8 cellular contexts compared by ENCODE assay signal in genomic region chr14:102096569-102097188, GRCh38. TPM values are rescaled to one million over a fixed set of nuclear protein-coding genes. Genes with fewer than 3 reads are reported as not detected.
DNase-seq lines count a peak whose midpoint lies in the region; ATAC-seq and TF ChIP-seq lines count a peak whose summit lies in the region.

No MANE protein-coding gene starts in this region.

- no peak for ATAC-seq in HG02623 (IDR thresholded peaks at IDR 0.05; ENCODE audit: unreplicated experiment)

- peaks cover 31% of the 10 kb centered on the region for H3F3A ChIP-seq in PC-9 (ENCODE audit: insufficient read depth, low read depth)

- CTCF ChIA-PET in Caco-2 (lab: Charles Lee) (interaction anchor here (0.7 to 2.0 kb wide), 9 partner anchors 30 to 389 kb away, joined by 3 to 26 read pairs (median 4); no protein-coding TSS in a partner anchor), PC-9 (lab: Charles Lee) (interaction anchor here (0.5 to 2.4 kb wide), 19 partner anchors 9 to 1148 kb away, joined by 3 to 21 read pairs (median 4); no protein-coding TSS in a partner anchor)

- no peaks in the 10 kb centered on the region for H4K20me1 ChIP-seq in PC-9 (ENCODE audit: insufficient read depth)

- peak overlapping the region; percentile 49 for H3K27ac Mint-ChIP-seq in Caco-2 (ENCODE audit: unreplicated experiment)
- H3K27ac Mint-ChIP-seq in IgD-negative memory B cell, result peak overlapping the region in 2 of 3 donors; percentile 11 to 16
- no peak overlapping the region for H3K27ac Mint-ChIP-seq in neural crest cell (ENCODE audit: unreplicated experiment)
- H3K27ac Mint-ChIP-seq in stimulated activated naive CD8-positive, alpha-beta T cell treated with anti-CD3 and anti-CD28 coated beads, Interleukin-15, Interleukin-2, amounts not matched to agents 100 ng/mL and 50 ng/mL, for 24 hours, result peak overlapping the region; percentile 19

- no peaks in the 10 kb centered on the region for H3K9me2 ChIP-seq in PC-9 (ENCODE audit: insufficient read depth)

- intact Hi-C loops in Caco-2 (cut with micrococcal nuclease; ENCODE audit: unreplicated experiment) (loop anchor here (1.0 to 2.0 kb wide), 7 partner anchors 9 to 389 kb away; partner anchors contain the start of genes HSP90AA1 and WDR20), PC-9 (cut with micrococcal nuclease; ENCODE audit: unreplicated experiment) (loop anchor here (1.0 to 5.0 kb wide), 16 partner anchors 8 to 389 kb away; partner anchors contain the start of gene WDR20)

- H3K36me3 Mint-ChIP-seq in Caco-2 (ENCODE audit: insufficient read depth, unreplicated experiment) (peaks cover 8% of the 10 kb centered on the region), IgD-negative memory B cell (no peaks in the 10 kb centered on the region), neural crest cell (ENCODE audit: low read depth) (no peaks in the 10 kb centered on the region)
- H3K36me3 Mint-ChIP-seq in stimulated activated naive CD8-positive, alpha-beta T cell treated with anti-CD3 and anti-CD28 coated beads, Interleukin-15, Interleukin-2, amounts not matched to agents 100 ng/mL and 50 ng/mL, for 24 hours (ENCODE audit: low read depth), result no peaks in the 10 kb centered on the region

- H3K4me1 ChIP-seq in Caco-2 (peaks cover 36% of the 10 kb centered on the region), PC-9 (replicated peaks; ENCODE audit: insufficient read depth) (peaks cover 43% of the 10 kb centered on the region)

- H3K9me3 Mint-ChIP-seq in Caco-2 (ENCODE audit: unreplicated experiment), result no peaks in the 10 kb centered on the region
- H3K9me3 Mint-ChIP-seq in IgD-negative memory B cell, result no peaks in the 10 kb centered on the region
- no peaks in the 10 kb centered on the region for H3K9me3 Mint-ChIP-seq in neural crest cell
- H3K9me3 Mint-ChIP-seq in stimulated activated naive CD8-positive, alpha-beta T cell treated with anti-CD3 and anti-CD28 coated beads, Interleukin-15, Interleukin-2, amounts not matched to agents 100 ng/mL and 50 ng/mL, for 24 hours, result no peaks in the 10 kb centered on the region

- H3K9me3 ChIP-seq in Caco-2 (no peaks in the 10 kb centered on the region), PC-9 (ENCODE audit: insufficient read depth, low read depth) (no peaks in the 10 kb centered on the region)

- BruUV-seq in Caco-2 (replicated peaks; lab: Mats Ljungman, UMichigan), result no TSS peak
- BruUV-seq in PC-9 (replicated peaks; lab: Mats Ljungman, UMichigan), result no TSS peak

- POLR2A ChIA-PET in Caco-2 (lab: Charles Lee) (interaction anchor here (0.7 to 1.1 kb wide), 3 partner anchors 9 to 220 kb away, joined by 5 read pairs; no protein-coding TSS in a partner anchor), PC-9 (lab: Charles Lee; ENCODE audit: unreplicated experiment) (interaction anchor here (0.7 to 0.8 kb wide), 3 partner anchors 44 to 375 kb away, joined by 5 read pairs; no protein-coding TSS in a partner anchor)

- H3K4me2 ChIP-seq in PC-9, result peak overlapping the region; percentile 70

- no peaks in the 10 kb centered on the region for H3K27me3 ChIP-seq in Caco-2 (replicated peaks; ENCODE audit: control insufficient read depth, insufficient read depth, low read length)
- no peaks in the 10 kb centered on the region for H3K27me3 ChIP-seq in PC-9 (ENCODE audit: insufficient read depth, low read depth)

- TF ChIP-seq CTCF in Caco-2 (IDR thresholded peaks at IDR 0.05; ENCODE audit: insufficient read depth in 1 of 2, low read depth in 1 of 2, low read length in 1 of 2, severe bottlenecking in 1 of 2, unreplicated experiment in 1 of 2) (peak; percentile 58 to 86), PC-9 (conservative IDR thresholded peaks at IDR 0.05) (peak; percentile 98), fibroblast of pulmonary artery (IDR thresholded peaks at IDR 0.05; ENCODE audit: low read length, missing control alignments) (peak; percentile 82), neural crest cell (conservative IDR thresholded peaks at IDR 0.05) (peak; percentile 88)

- H3K4me3 ChIP-seq in Caco-2 (ENCODE audit: low read depth, low read length) (no peak overlapping the region), PC-9 (peak overlapping the region; percentile 11; the same call in 1 of the 2 replicates), fibroblast of pulmonary artery (replicated peaks; ENCODE audit: low read depth, low read length) (no peak overlapping the region)

- H3K79me2 ChIP-seq in PC-9 (ENCODE audit: low read depth), result no peaks in the 10 kb centered on the region

- DNase-seq in Caco-2 (peak; percentile 80 to 87), PC-9 (peak; percentile 70 to 88), fibroblast of pulmonary artery (ENCODE audit: low read depth) (peak; percentile 85), neural crest cell (ENCODE audit: low read depth, low spot score) (peak; percentile 85)
- peak; percentile 44 to 47 for DNase-seq in activated T-helper 1 cell treated with anti-CD3 and anti-CD28 coated beads, Interleukin-2, amount 50 U/mL, for 16 hours (ENCODE audit: low read depth in 1 of 2, low spot score in 1 of 2)

- H3K27ac ChIP-seq in PC-9, result peak overlapping the region; percentile 61

- H3K36me3 ChIP-seq in Caco-2 (ENCODE audit: control insufficient read depth, insufficient read depth, low read length), result no peaks in the 10 kb centered on the region
- H3K36me3 ChIP-seq in PC-9 (ENCODE audit: low read depth), result no peaks in the 10 kb centered on the region

- H3K4me1 Mint-ChIP-seq in Caco-2 (ENCODE audit: low read depth, unreplicated experiment) (peaks cover 16% of the 10 kb centered on the region), IgD-negative memory B cell (peaks cover 0 to 4% (median 2%) of the 10 kb centered on the region in 3 donors), neural crest cell (peaks cover 12% of the 10 kb centered on the region)
- H3K4me1 Mint-ChIP-seq in stimulated activated naive CD8-positive, alpha-beta T cell treated with anti-CD3 and anti-CD28 coated beads, Interleukin-15, Interleukin-2, amounts not matched to agents 100 ng/mL and 50 ng/mL, for 24 hours (ENCODE audit: low read depth), result peaks cover 24% of the 10 kb centered on the region

- H3K27me3 Mint-ChIP-seq in Caco-2 (ENCODE audit: insufficient read depth, unreplicated experiment), result no peaks in the 10 kb centered on the region
- no peaks in the 10 kb centered on the region for H3K27me3 Mint-ChIP-seq in IgD-negative memory B cell
- no peaks in the 10 kb centered on the region for H3K27me3 Mint-ChIP-seq in neural crest cell (ENCODE audit: low read depth)
- H3K27me3 Mint-ChIP-seq in stimulated activated naive CD8-positive, alpha-beta T cell treated with anti-CD3 and anti-CD28 coated beads, Interleukin-15, Interleukin-2, amounts not matched to agents 100 ng/mL and 50 ng/mL, for 24 hours, result no peaks in the 10 kb centered on the region

- H2AFZ ChIP-seq in PC-9, result no peak overlapping the region

- H3K4me3 Mint-ChIP-seq in Caco-2 (ENCODE audit: unreplicated experiment), result peak overlapping the region; percentile 62
- peak overlapping the region in 1 of 4 donors; percentile 46 for H3K4me3 Mint-ChIP-seq in IgD-negative memory B cell
- peak overlapping the region; percentile 38 for H3K4me3 Mint-ChIP-seq in neural crest cell
- no peak overlapping the region for H3K4me3 Mint-ChIP-seq in stimulated activated naive CD8-positive, alpha-beta T cell treated with anti-CD3 and anti-CD28 coated beads, Interleukin-15, Interleukin-2, amounts not matched to agents 100 ng/mL and 50 ng/mL, for 24 hours

RNA-seq across cellular contexts. Expression of gene HSP90AA1, which starts 9.8 kb away (rescaled TPM):
- total RNA-seq in Caco-2 (2022), result 464 and 478 TPM in 2 replicates
- 372 TPM for polyA plus RNA-seq in IgD-negative memory B cell
- 1,314 and 1,931 TPM in 2 replicates for total RNA-seq in PC-9 (2021)
- total RNA-seq in neural crest cell, result 760 and 771 TPM in 2 replicates

RNA-seq across cellular contexts. Expression of gene WDR20, which starts 43.0 kb away (rescaled TPM):
- 32.5 and 34.0 TPM in 2 replicates for total RNA-seq in Caco-2 (2022)
- polyA plus RNA-seq in IgD-negative memory B cell, result 14.9 TPM
- 62.2 and 93.5 TPM in 2 replicates for total RNA-seq in PC-9 (2021)
- 28.2 and 30.2 TPM in 2 replicates for total RNA-seq in neural crest cell
